ENCODE assay signal across 20 cellular contexts in genomic region chr5:158838788-158839187, GRCh38.
"Had no signal": no experiment of that assay in that cellular context is flagged by ENCODE, and none has a peak within 500 bp of the region (broad histone marks: within the 10 kb centered on the region; RNA-seq: fewer than 3 reads in every experiment).

No MANE protein-coding gene starts in this region.

- H3K4me1 ChIP-seq: psoas muscle, sigmoid colon, spleen, transverse colon, upper lobe of right lung, uterus had no signal

- H3K27ac ChIP-seq: dorsolateral prefrontal cortex, psoas muscle, sigmoid colon, skin epidermis, spleen, suprapubic skin, transverse colon, upper lobe of right lung, uterus had no signal

- H3K4me3 ChIP-seq: dorsolateral prefrontal cortex, psoas muscle, sigmoid colon, skin epidermis, spleen, suprapubic skin, transverse colon, upper lobe of right lung, uterus had no signal

- H3K36me3 ChIP-seq: sigmoid colon, suprapubic skin, transverse colon, upper lobe of right lung, uterus had no signal

- ATAC-seq: left lobe of liver; naive thymus-derived CD8-positive, alpha-beta T cell; psoas muscle; right cardiac atrium; stimulated activated naive B cell treated with anti-CD40 and anti-IgM and Interleukin-4, amounts not matched to agents 10 μg/mL and 1 μg/mL and 100 μg/mL, for 72 hours; upper lobe of right lung had no signal

- H3K9me3 ChIP-seq: psoas muscle, sigmoid colon, spleen, suprapubic skin, transverse colon, upper lobe of right lung, uterus had no signal

- H3K27me3 ChIP-seq: sigmoid colon, spleen, suprapubic skin, transverse colon, upper lobe of right lung, uterus had no signal

- DNase-seq: dorsolateral prefrontal cortex; effector CD4-positive, alpha-beta T cell; hypothalamus; kidney; naive thymus-derived CD8-positive, alpha-beta T cell; nephron progenitor cell; nucleus accumbens; posterior cingulate gyrus; psoas muscle; right cardiac atrium; sigmoid colon; spleen; stimulated activated CD4-positive, alpha-beta T cell treated with anti-CD3 and anti-CD28 coated beads, Interleukin-4, amount 100 ng/mL, for 4 hours; stimulated activated naive B cell treated with anti-CD40 and anti-IgM and Interleukin-4, amounts not matched to agents 10 μg/mL and 1 μg/mL and 100 μg/mL, for 72 hours; transverse colon; upper lobe of right lung; uterus had no signal
